8 cellular contexts compared by ENCODE assay signal in the genomic region with DNA sequence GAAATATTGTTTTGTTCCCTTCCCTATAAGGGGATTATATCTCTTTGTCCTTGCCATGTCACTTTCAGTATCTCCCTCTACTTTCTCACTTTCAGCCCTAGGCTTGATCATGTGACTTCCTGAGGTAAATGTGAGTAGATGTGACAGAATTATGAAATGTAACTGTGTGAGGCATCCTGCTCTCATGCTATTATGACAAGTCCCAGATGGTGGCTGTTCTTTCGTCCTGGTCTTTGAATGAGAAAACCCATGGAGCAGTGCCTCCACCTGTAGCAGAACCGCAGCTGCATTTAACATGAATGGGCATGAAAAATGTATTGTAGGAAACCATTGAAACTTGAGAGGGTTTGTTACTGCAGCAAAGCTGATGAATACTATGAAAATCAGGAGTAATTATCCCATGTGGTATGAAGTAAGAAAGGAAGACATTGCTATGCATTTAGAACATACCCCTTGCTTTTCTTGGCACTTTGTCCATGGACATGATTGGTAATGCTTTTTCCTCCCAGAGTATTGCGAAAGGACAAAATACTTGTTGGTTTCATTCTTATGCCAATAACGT.
A peak's percentile ranks its signal among the peaks of the same experiment; 100 is the strongest.
DNase-seq lines count a peak whose midpoint lies in the region; ATAC-seq and TF ChIP-seq lines count a peak whose summit lies in the region.

No MANE protein-coding gene starts in this region.

- dilution Hi-C loops in mammary epithelial cell (cut with HindIII; ENCODE audit: low sequenced_read_pairs) = no loop called here

- TF ChIP-seq CTCF in mammary epithelial cell (conservative IDR thresholded peaks at IDR 0.05 in 1 of 2, IDR thresholded peaks at IDR 0.05 in 1 of 2; ENCODE audit: extremely low read depth in 1 of 2, insufficient read depth in 1 of 2, low read depth in 1 of 2, low read length in 2 of 2) = no peak
- TF ChIP-seq CTCF in A673 (conservative IDR thresholded peaks at IDR 0.05; ENCODE audit: low read depth, low read length) = no peak

- H3K36me3 ChIP-seq in mammary epithelial cell (ENCODE audit: insufficient read depth, low read length) (no peaks in the 10 kb centered on the region), A673 (ENCODE audit: insufficient read depth, low read length, poor library complexity, severe bottlenecking) (no peaks in the 10 kb centered on the region)

- peak overlapping the region; percentile 22 for H3K4me2 ChIP-seq in mammary epithelial cell (ENCODE audit: insufficient read depth, low read depth, low read length)

- no peak overlapping the region for H3K4me3 ChIP-seq in mammary epithelial cell (replicated peaks in 1 of 3; ENCODE audit: insufficient read depth in 1 of 3, low read depth in 2 of 3, low read length in 3 of 3)
- H3K4me3 ChIP-seq in A673 (ENCODE audit: low read depth, low read length, poor library complexity, severe bottlenecking) = no peak overlapping the region

- POLR2A ChIA-PET in A673 (lab: Charles Lee; ENCODE audit: low non-redundant PET) = no interaction called here

- DNase-seq in GM04503 (ENCODE audit: low read depth) (peak; percentile 21), mammary epithelial cell (peak; percentile 85), midbrain (lab: John Stamatoyannopoulos, UW) (no peak), A673 (ENCODE audit: low spot score) (no peak), islet precursor cell (no peak), cerebellar nuclear complex (lab: John Stamatoyannopoulos, UW) (no peak)

- no peak overlapping the region for H2AFZ ChIP-seq in mammary epithelial cell (ENCODE audit: low read depth, low read length)

- no peaks in the 10 kb centered on the region for H4K20me1 ChIP-seq in mammary epithelial cell (ENCODE audit: insufficient read depth, low read length)

- CTCF ChIA-PET in mammary epithelial cell (lab: Charles Lee; ENCODE audit: low non-redundant PET) (no interaction called here), A673 (lab: Charles Lee) (no interaction called here)

- ATAC-seq in GM19397 (IDR thresholded peaks at IDR 0.05; ENCODE audit: unreplicated experiment) (peak; percentile 92), HG03196 (IDR thresholded peaks at IDR 0.05; ENCODE audit: unreplicated experiment) (peak; percentile 100)

- peaks cover 11% of the 10 kb centered on the region for H3K4me1 ChIP-seq in mammary epithelial cell (ENCODE audit: insufficient read depth, low read length)
- no peaks in the 10 kb centered on the region for H3K4me1 ChIP-seq in A673 (ENCODE audit: insufficient read depth, low read length, poor library complexity, severe bottlenecking)

- H3K27ac ChIP-seq in mammary epithelial cell (ENCODE audit: insufficient read depth, low read depth, low read length) = no peak overlapping the region
- no peak overlapping the region for H3K27ac ChIP-seq in A673 (ENCODE audit: low read depth, low read length, poor library complexity, severe bottlenecking)

- intact Hi-C loops in mammary epithelial cell (cut with micrococcal nuclease) = no loop called here
- intact Hi-C loops in A673 (cut with micrococcal nuclease; ENCODE audit: unreplicated experiment) = loop anchor here (5.0 kb wide), 1 partner anchor 78 kb away; no protein-coding TSS in a partner anchor

- H3K9me3 ChIP-seq in mammary epithelial cell (replicated peaks; ENCODE audit: insufficient read depth, low read length) (no peaks in the 10 kb centered on the region), A673 (ENCODE audit: low read depth, low read length, poor library complexity, severe bottlenecking) (no peaks in the 10 kb centered on the region)

- 42% methylated on average over 4 of the region's 4 CpGs for WGBS in mammary epithelial cell (ENCODE audit: low coverage, missing lambda C conversion rate)

- BruUV-seq in mammary epithelial cell (replicated peaks; lab: Mats Ljungman, UMichigan) = no TSS peak
- BruUV-seq in A673 (replicated peaks; lab: Mats Ljungman, UMichigan) = no TSS peak

- no peak overlapping the region for H3K9ac ChIP-seq in mammary epithelial cell (ENCODE audit: insufficient read depth, low read length)

- in situ Hi-C loops in mammary epithelial cell (cut with MboI; ENCODE audit: low sequenced_read_pairs in 2 of 2) = no loop called here

- H3K27me3 ChIP-seq in mammary epithelial cell (ENCODE audit: insufficient read depth, low read length) (no peaks in the 10 kb centered on the region), A673 (replicated peaks; ENCODE audit: insufficient read depth, low read depth, low read length, poor library complexity) (no peaks in the 10 kb centered on the region)

- no peaks in the 10 kb centered on the region for H3K79me2 ChIP-seq in mammary epithelial cell (ENCODE audit: insufficient read depth, low read length)

Comparison
In these comparisons a context has a peak if more than half of its experiments do, and no peak if none do; other contexts are left out.
1. DNase-seq: peak in GM04503 (single experiment) and mammary epithelial cell (single experiment); none in midbrain (single experiment), A673 (single experiment), islet precursor cell (single experiment) and cerebellar nuclear complex (0 of 2).